In genomic region chr15:25811481-25811906, GRCh38 we compare ENCODE assay signal across 9 cellular contexts. TPM values are rescaled to one million over a fixed set of nuclear protein-coding genes. Genes with fewer than 3 reads are reported as not detected.
DNase-seq lines count a peak whose midpoint lies in the region; ATAC-seq lines count a peak whose summit lies in the region.
"Had no signal": no experiment of that assay in that cellular context is flagged by ENCODE, and none has a peak within 500 bp of the region (broad histone marks: within the 10 kb centered on the region; RNA-seq: fewer than 3 reads in every experiment).

No MANE protein-coding gene starts in this region.

- no peak for DNase-seq in activated naive CD4-positive, alpha-beta T cell treated with anti-CD3 and anti-CD28 coated beads, Interleukin-2, amount 50 U/mL, for 16 hours
- DNase-seq in activated T-helper 1 cell treated with anti-CD3 and anti-CD28 coated beads, Interleukin-12 subunit alpha, Interleukin-12 subunit beta, Interleukin-2, Interleukin-4 antibody, amounts not matched to agents 30 ng/mL and 10 ng/mL and 1 ng/mL, durations not matched to agents 14 hours and 24 hours and 36 hours (ENCODE audit: low spot score) = no peak
- DNase-seq in NCI-H82 (lab: John Stamatoyannopoulos, UW) (no peak), NCI-H524 (lab: John Stamatoyannopoulos, UW) (no peak), MG63 (no peak)
- no peak for DNase-seq in activated CD4-positive, CD25-positive, alpha-beta regulatory T cell treated with anti-CD3 and anti-CD28 coated beads, Interleukin-2, amount 50 U/mL, for 72 hours
- DNase-seq: ovary had no signal

- no peaks in the 10 kb centered on the region for H3K36me3 ChIP-seq in MG63
- H3K36me3 ChIP-seq: ovary had no signal

- H3K4me3 ChIP-seq in MG63 = no peak overlapping the region
- H3K4me3 ChIP-seq: ovary had no signal

- peaks cover 83% of the 10 kb centered on the region for H3K4me1 Mint-ChIP-seq in activated naive CD4-positive, alpha-beta T cell treated with anti-CD3 and anti-CD28 coated beads, Interleukin-2, amount 50 U/mL, for 24 hours
- H3K4me1 Mint-ChIP-seq in activated T-helper 1 cell treated with anti-CD3 and anti-CD28 coated beads, Interleukin-12 subunit alpha, Interleukin-12 subunit beta, Interleukin-2, Interleukin-4 antibody, amounts not matched to agents 30 ng/mL and 10 ng/mL and 1 ng/mL, durations not matched to agents 14 hours and 24 hours and 36 hours (ENCODE audit: low read depth) = peaks cover 62% of the 10 kb centered on the region

- H3K27me3 Mint-ChIP-seq in activated naive CD4-positive, alpha-beta T cell treated with anti-CD3 and anti-CD28 coated beads, Interleukin-2, amount 50 U/mL, for 24 hours = no peaks in the 10 kb centered on the region
- no peaks in the 10 kb centered on the region for H3K27me3 Mint-ChIP-seq in activated T-helper 1 cell treated with anti-CD3 and anti-CD28 coated beads, Interleukin-12 subunit alpha, Interleukin-12 subunit beta, Interleukin-2, Interleukin-4 antibody, amounts not matched to agents 30 ng/mL and 10 ng/mL and 1 ng/mL, durations not matched to agents 14 hours and 24 hours and 36 hours (ENCODE audit: insufficient read depth)

- intact Hi-C loops in activated T-helper 1 cell treated with anti-CD3 and anti-CD28 coated beads, Interleukin-12 subunit alpha, Interleukin-12 subunit beta, Interleukin-2, Interleukin-4 antibody, amounts not matched to agents 30 ng/mL and 10 ng/mL and 1 ng/mL, durations not matched to agents 14 hours and 24 hours and 36 hours (cut with micrococcal nuclease) = loop anchor here (2.0 kb wide), 1 partner anchor 21 kb away; no protein-coding TSS in a partner anchor

- H3K27me3 ChIP-seq in MG63 = no peaks in the 10 kb centered on the region
- H3K27me3 ChIP-seq: ovary had no signal

- H3K36me3 Mint-ChIP-seq in activated naive CD4-positive, alpha-beta T cell treated with anti-CD3 and anti-CD28 coated beads, Interleukin-2, amount 50 U/mL, for 24 hours = peaks cover 4% of the 10 kb centered on the region
- H3K36me3 Mint-ChIP-seq in activated T-helper 1 cell treated with anti-CD3 and anti-CD28 coated beads, Interleukin-12 subunit alpha, Interleukin-12 subunit beta, Interleukin-2, Interleukin-4 antibody, amounts not matched to agents 30 ng/mL and 10 ng/mL and 1 ng/mL, durations not matched to agents 14 hours and 24 hours and 36 hours (ENCODE audit: low read depth) = peaks cover 9% of the 10 kb centered on the region

- H3K4me3 Mint-ChIP-seq in activated naive CD4-positive, alpha-beta T cell treated with anti-CD3 and anti-CD28 coated beads, Interleukin-2, amount 50 U/mL, for 24 hours = peak overlapping the region; percentile 81
- peak overlapping the region; percentile 74 for H3K4me3 Mint-ChIP-seq in activated T-helper 1 cell treated with anti-CD3 and anti-CD28 coated beads, Interleukin-12 subunit alpha, Interleukin-12 subunit beta, Interleukin-2, Interleukin-4 antibody, amounts not matched to agents 30 ng/mL and 10 ng/mL and 1 ng/mL, durations not matched to agents 14 hours and 24 hours and 36 hours

- peak; percentile 86 for ATAC-seq in HG03139 (IDR thresholded peaks at IDR 0.05; ENCODE audit: unreplicated experiment)

- no peaks in the 10 kb centered on the region for H3K9me3 ChIP-seq in MG63
- H3K9me3 ChIP-seq: ovary had no signal

- no peaks in the 10 kb centered on the region for H3K9me3 Mint-ChIP-seq in activated naive CD4-positive, alpha-beta T cell treated with anti-CD3 and anti-CD28 coated beads, Interleukin-2, amount 50 U/mL, for 24 hours
- no peaks in the 10 kb centered on the region for H3K9me3 Mint-ChIP-seq in activated T-helper 1 cell treated with anti-CD3 and anti-CD28 coated beads, Interleukin-12 subunit alpha, Interleukin-12 subunit beta, Interleukin-2, Interleukin-4 antibody, amounts not matched to agents 30 ng/mL and 10 ng/mL and 1 ng/mL, durations not matched to agents 14 hours and 24 hours and 36 hours

- peak overlapping the region; percentile 88 for H3K27ac Mint-ChIP-seq in activated naive CD4-positive, alpha-beta T cell treated with anti-CD3 and anti-CD28 coated beads, Interleukin-2, amount 50 U/mL, for 24 hours
- H3K27ac Mint-ChIP-seq in activated T-helper 1 cell treated with anti-CD3 and anti-CD28 coated beads, Interleukin-12 subunit alpha, Interleukin-12 subunit beta, Interleukin-2, Interleukin-4 antibody, amounts not matched to agents 30 ng/mL and 10 ng/mL and 1 ng/mL, durations not matched to agents 14 hours and 24 hours and 36 hours = peak overlapping the region; percentile 81

RNA-seq across cellular contexts. Expression of gene ATP10A, which starts 51.6 kb away (rescaled TPM):
- total RNA-seq in activated T-helper 1 cell treated with anti-CD3 and anti-CD28 coated beads, Interleukin-12 subunit alpha, Interleukin-12 subunit beta, Interleukin-2, Interleukin-4 antibody, amounts not matched to agents 30 ng/mL and 10 ng/mL and 1 ng/mL, durations not matched to agents 14 hours and 24 hours and 36 hours = 42.8 and 47.9 TPM in 2 replicates
- total RNA-seq in MG63 (2014; rRNA removed; shearing (Covaris generic); ENCODE audit: low replicate concordance) = 1.5 and 2.1 TPM in 2 replicates

Comparison
In these comparisons a context has a peak if more than half of its experiments do, and no peak if none do; other contexts are left out.
1. RNA of gene ATP10A, which starts 51.6 kb away (total RNA-seq): 42.8 to 47.9 TPM in activated T-helper 1 cell treated with anti-CD3 and anti-CD28 coated beads, Interleukin-12 subunit alpha, Interleukin-12 subunit beta, Interleukin-2, Interleukin-4 antibody, amounts not matched to agents 30 ng/mL and 10 ng/mL and 1 ng/mL, durations not matched to agents 14 hours and 24 hours and 36 hours; 1.5 to 2.1 TPM in MG63; every median in the first group is over 10 times any median in the second.